In genomic region chr20:58675146-58675584, GRCh38 we compare ENCODE assay signal across 18 cellular contexts. TPM values are rescaled to one million over a fixed set of nuclear protein-coding genes. Genes with fewer than 3 reads are reported as not detected.
DNase-seq lines count a peak whose midpoint lies in the region; ATAC-seq and TF ChIP-seq lines count a peak whose summit lies in the region.
"Had no signal": no experiment of that assay in that cellular context is flagged by ENCODE, and none has a peak within 500 bp of the region (broad histone marks: within the 10 kb centered on the region; RNA-seq: fewer than 3 reads in every experiment).

No MANE protein-coding gene starts in this region.

- H3K9ac ChIP-seq in HUES6 (ENCODE audit: low read length) (peak overlapping the region; percentile 13), neuronal stem cell (ENCODE audit: low read depth, low read length, poor library complexity) (peak overlapping the region; percentile 54)
- H3K9ac ChIP-seq: KMS-11 had no signal

- H3K4me1 ChIP-seq in HUES6 (ENCODE audit: control insufficient read depth, insufficient read depth, low read length) (peaks cover 28% of the 10 kb centered on the region), neuronal stem cell (ENCODE audit: control insufficient read depth in 2 of 2, insufficient read depth in 1 of 2, low read depth in 1 of 2, low read length in 2 of 2) (peaks cover 0 to 2% of the 10 kb centered on the region in 2 donors)
- H3K4me1 ChIP-seq: A549 had no signal

- WGBS in neuronal stem cell (ENCODE audit: extremely low coverage in 2 of 2, insufficient read length in 2 of 2, insufficient replicate concordance in 1 of 2), 2 donors: no CpG with 5 or more reads among the region's 18 CpGs

- H2BK15ac ChIP-seq in neuronal stem cell (ENCODE audit: low read length): no peak overlapping the region

- H2BK5ac ChIP-seq in neuronal stem cell (ENCODE audit: low read length): no peak overlapping the region

- peak; percentile 46 for ATAC-seq in WTC11
- no peak for ATAC-seq in GM19351 (IDR thresholded peaks at IDR 0.05; ENCODE audit: unreplicated experiment)
- no peak for ATAC-seq in activated CD8-positive, alpha-beta memory T cell treated with anti-CD3 and anti-CD28 coated beads, Interleukin-2, amount 10 ng/mL, durations not matched to agents 7 days and 5 days
- ATAC-seq: A549; CD8-positive, alpha-beta T cell; HCT116 had no signal

- H3K79me1 ChIP-seq in neuronal stem cell (ENCODE audit: low read depth, low read length): peaks cover 2% of the 10 kb centered on the region

- H3K36me3 Mint-ChIP-seq in WTC11: peaks cover 69% of the 10 kb centered on the region
- H3K36me3 Mint-ChIP-seq in activated CD8-positive, alpha-beta memory T cell treated with anti-CD3 and anti-CD28 coated beads, Interleukin-2, amount 10 ng/mL, durations not matched to agents 7 days and 5 days: peaks cover 60% of the 10 kb centered on the region

- H3K4me3 ChIP-seq in HUES6 (ENCODE audit: low read depth, low read length) (no peak overlapping the region), neuronal stem cell (ENCODE audit: low read length in 2 of 2) (no peak overlapping the region)
- H3K4me3 ChIP-seq: A549 had no signal

- H3K18ac ChIP-seq in neuronal stem cell (ENCODE audit: low read length): no peak overlapping the region

- H3K4me3 Mint-ChIP-seq in WTC11: no peak overlapping the region
- no peak overlapping the region for H3K4me3 Mint-ChIP-seq in activated CD8-positive, alpha-beta memory T cell treated with anti-CD3 and anti-CD28 coated beads, Interleukin-2, amount 10 ng/mL, durations not matched to agents 7 days and 5 days
- H3K4me3 Mint-ChIP-seq: CD14-positive monocyte; CD8-positive, alpha-beta T cell had no signal

- CTCF ChIA-PET in WTC11 (lab: Charles Lee): interaction anchor here (0.9 to 1.9 kb wide), 3 partner anchors 18 to 24 kb away, joined by 3 to 6 read pairs (median 6); partner anchors contain the start of gene STX16
- CTCF ChIA-PET in activated CD8-positive, alpha-beta memory T cell treated with anti-CD3 and anti-CD28 coated beads, Interleukin-2, amount 10 ng/mL, durations not matched to agents 7 days and 5 days (lab: Charles Lee): no interaction called here

- H3K9me3 Mint-ChIP-seq in WTC11: no peaks in the 10 kb centered on the region
- no peaks in the 10 kb centered on the region for H3K9me3 Mint-ChIP-seq in activated CD8-positive, alpha-beta memory T cell treated with anti-CD3 and anti-CD28 coated beads, Interleukin-2, amount 10 ng/mL, durations not matched to agents 7 days and 5 days (ENCODE audit: low read depth)
- H3K9me3 Mint-ChIP-seq: CD8-positive, alpha-beta T cell; IgD-negative memory B cell had no signal

- H3K4ac ChIP-seq in neuronal stem cell (ENCODE audit: low read length): no peak overlapping the region

- H3K36me3 ChIP-seq in HUES6 (ENCODE audit: control insufficient read depth, insufficient read depth, low read length): peaks cover 77% of the 10 kb centered on the region
- H3K36me3 ChIP-seq in neuronal stem cell (replicated peaks in 1 of 2; ENCODE audit: control insufficient read depth in 2 of 2, insufficient read depth in 2 of 2, low read length in 2 of 2): peaks cover 16 to 93% of the 10 kb centered on the region in 2 donors

- H3K27me3 Mint-ChIP-seq in WTC11 (ENCODE audit: low read depth): no peaks in the 10 kb centered on the region
- no peaks in the 10 kb centered on the region for H3K27me3 Mint-ChIP-seq in activated CD8-positive, alpha-beta memory T cell treated with anti-CD3 and anti-CD28 coated beads, Interleukin-2, amount 10 ng/mL, durations not matched to agents 7 days and 5 days

- H3K27ac Mint-ChIP-seq in WTC11: peak overlapping the region; percentile 88
- H3K27ac Mint-ChIP-seq in activated CD8-positive, alpha-beta memory T cell treated with anti-CD3 and anti-CD28 coated beads, Interleukin-2, amount 10 ng/mL, durations not matched to agents 7 days and 5 days: no peak overlapping the region
- H3K27ac Mint-ChIP-seq: CD8-positive, alpha-beta T cell had no signal

- peak overlapping the region; percentile 65 for H3K14ac ChIP-seq in neuronal stem cell (ENCODE audit: low read length)

- H3K9me3 ChIP-seq in HUES6 (ENCODE audit: control insufficient read depth, insufficient read depth, low read depth, low read length): no peaks in the 10 kb centered on the region
- H3K9me3 ChIP-seq in neuronal stem cell (replicated peaks in 1 of 2; ENCODE audit: control insufficient read depth in 2 of 2, insufficient read depth in 1 of 2, low read depth in 1 of 2, low read length in 2 of 2): no peaks in the 10 kb centered on the region
- H3K9me3 ChIP-seq: A549 had no signal

- H3K27me3 ChIP-seq in HUES6 (ENCODE audit: control insufficient read depth, insufficient read depth, low read length) (no peaks in the 10 kb centered on the region), neuronal stem cell (ENCODE audit: control insufficient read depth in 3 of 3, insufficient read depth in 3 of 3, low read depth in 1 of 3, low read length in 3 of 3) (no peaks in the 10 kb centered on the region)

- POLR2A ChIA-PET in WTC11 (lab: Charles Lee): no interaction called here

- no peak overlapping the region; the same call in 1 of the 2 replicates for H3K27ac ChIP-seq in HUES6 (ENCODE audit: low read depth, low read length)
- H3K27ac ChIP-seq in neuronal stem cell (replicated peaks; ENCODE audit: low read length): no peak overlapping the region
- H3K27ac ChIP-seq: A549, HL-60, KMS-11 had no signal

- no peak overlapping the region for H4K8ac ChIP-seq in neuronal stem cell (ENCODE audit: low read depth, low read length)

- no peak overlapping the region for H2BK12ac ChIP-seq in neuronal stem cell (ENCODE audit: low read length)

- no peak for TF ChIP-seq CTCF in WTC11 (IDR thresholded peaks at IDR 0.05)

- peak overlapping the region; percentile 44 for H4K91ac ChIP-seq in neuronal stem cell (ENCODE audit: low read depth, low read length, poor library complexity)

- H2BK120ac ChIP-seq in neuronal stem cell (ENCODE audit: low read depth, low read length): no peak overlapping the region

- H3K23ac ChIP-seq in neuronal stem cell (ENCODE audit: low read depth, low read length, poor library complexity): no peak overlapping the region

- H3K4me1 Mint-ChIP-seq in WTC11: peaks cover 72% of the 10 kb centered on the region
- no peaks in the 10 kb centered on the region for H3K4me1 Mint-ChIP-seq in activated CD8-positive, alpha-beta memory T cell treated with anti-CD3 and anti-CD28 coated beads, Interleukin-2, amount 10 ng/mL, durations not matched to agents 7 days and 5 days
- H3K4me1 Mint-ChIP-seq: CD14-positive monocyte had no signal

- no peak overlapping the region for H3K4me2 ChIP-seq in neuronal stem cell (ENCODE audit: insufficient read depth, low read length, poor library complexity, severe bottlenecking)
- H3K4me2 ChIP-seq: A549, KMS-11 had no signal

- H2AFZ ChIP-seq in neuronal stem cell (ENCODE audit: low read length): no peak overlapping the region

- DNase-seq in WTC11 (ENCODE audit: low spot score): no peak
- DNase-seq in neuronal stem cell (ENCODE audit: low spot score): no peak
- no peak for DNase-seq in epidermal melanocyte (ENCODE audit: insufficient read length, low spot score)
- no peak for DNase-seq in AG20443 (ENCODE audit: low spot score)
- no peak for DNase-seq in activated CD8-positive, alpha-beta memory T cell treated with anti-CD3 and anti-CD28 coated beads, Interleukin-2, amount 10 ng/mL, durations not matched to agents 7 days and 5 days
- DNase-seq: CD8-positive, alpha-beta T cell; COR-L47; DND-41; GF-D8; GOT3 had no signal

- no peak overlapping the region for H2AK5ac ChIP-seq in neuronal stem cell (ENCODE audit: low read depth, low read length)

TF ChIP-seq in WTC11, 78 proteins besides CTCF, POLR2A, EP300 and RAD21 (continues in another document):
- TF ChIP-seq EMX1 (CRISPR knock-in tag; IDR thresholded peaks at IDR 0.05): no peak
- no peak for TF ChIP-seq PRDM15 (CRISPR knock-in tag; IDR thresholded peaks at IDR 0.05)
- TF ChIP-seq ZNF416 (CRISPR knock-in tag; IDR thresholded peaks at IDR 0.05): no peak
- TF ChIP-seq HMGA2 (CRISPR knock-in tag; IDR thresholded peaks at IDR 0.05): no peak
- no peak for TF ChIP-seq ZNF138 (CRISPR knock-in tag; conservative IDR thresholded peaks at IDR 0.05)

RNA-seq across cellular contexts. Expression of gene NPEPL1, which starts 17.4 kb away (rescaled TPM):
- total RNA-seq in WTC11 (2021): 35.3 to 39.9 TPM (median 35.8 TPM) in 3 replicates
- polyA plus RNA-seq in neuronal stem cell (2013, experiment 1 of 2): 21.4 TPM
- 19.5 TPM for polyA plus RNA-seq in neuronal stem cell (2013, experiment 2 of 2)
- 10 to 100 TPM; 19.3 to 30.4 TPM for total RNA-seq in activated CD8-positive, alpha-beta memory T cell treated with anti-CD3 and anti-CD28 coated beads, Interleukin-2, amount 10 ng/mL, durations not matched to agents 7 days and 5 days

RNA-seq across cellular contexts. Expression of gene STX16, which starts 24.1 kb away (rescaled TPM):
- 89.1 to 116 TPM (median 113 TPM) in 3 replicates for total RNA-seq in WTC11 (2021)
- 45.1 TPM for polyA plus RNA-seq in neuronal stem cell (2013, experiment 1 of 2)
- 45.7 TPM for polyA plus RNA-seq in neuronal stem cell (2013, experiment 2 of 2)
- total RNA-seq in activated CD8-positive, alpha-beta memory T cell treated with anti-CD3 and anti-CD28 coated beads, Interleukin-2, amount 10 ng/mL, durations not matched to agents 7 days and 5 days: 100 to 1,000 TPM; 120 to 165 TPM
